ENCODE assay signal across 22 cellular contexts in the genomic region with DNA sequence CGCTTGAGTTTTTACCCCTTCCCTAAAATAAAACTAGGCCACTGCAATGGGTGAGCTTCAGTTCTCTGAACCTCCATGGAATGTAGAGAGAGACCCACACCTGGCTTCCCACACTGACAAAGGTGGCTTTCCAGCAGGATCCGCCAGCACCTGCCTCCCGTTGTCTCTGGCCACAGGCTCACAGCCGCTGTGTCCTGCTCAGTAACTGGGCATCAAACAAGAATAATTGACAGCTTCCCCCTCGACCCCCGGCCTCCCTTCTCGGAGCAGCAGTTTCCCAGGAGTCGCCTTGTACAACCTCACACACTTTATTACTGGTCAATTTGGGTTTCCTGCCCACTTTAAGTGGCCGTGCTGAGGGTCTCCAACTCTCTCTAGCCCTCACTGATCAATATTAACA.
DNase-seq lines count a peak whose midpoint lies in the region; ATAC-seq, FAIRE-seq and TF ChIP-seq lines count a peak whose summit lies in the region.
"Had no signal": no experiment of that assay in that cellular context is flagged by ENCODE, and none has a peak within 500 bp of the region (broad histone marks: within the 10 kb centered on the region; RNA-seq: fewer than 3 reads in every experiment).

No MANE protein-coding gene starts in this region.

- H3K79me1 ChIP-seq in H1 (ENCODE audit: low read depth, low read length): no peaks in the 10 kb centered on the region

- TF ChIP-seq CTCF in H1 (IDR thresholded peaks at IDR 0.05; ENCODE audit: control extremely low read depth in 1 of 3, insufficient read depth in 1 of 3, low read depth in 1 of 3, low read length in 3 of 3): no peak
- TF ChIP-seq CTCF in neural progenitor cell (IDR thresholded peaks at IDR 0.05): no peak
- no peak for TF ChIP-seq CTCF in lower leg skin (IDR thresholded peaks at IDR 0.05)

- H2BK12ac ChIP-seq in H1 (ENCODE audit: low read depth, low read length): no peak overlapping the region

- H3K56ac ChIP-seq in H1 (replicated peaks; ENCODE audit: insufficient read length, low read depth, low read length): no peak overlapping the region

- peaks cover 10% of the 10 kb centered on the region for H3K27me3 Mint-ChIP-seq in neural progenitor cell (ENCODE audit: insufficient read depth, low read depth)
- H3K27me3 Mint-ChIP-seq: CD4-positive, CD25-positive, alpha-beta regulatory T cell had no signal

- peak overlapping the region; percentile 47 for H3K27ac Mint-ChIP-seq in neural progenitor cell
- H3K27ac Mint-ChIP-seq: CD4-positive, CD25-positive, alpha-beta regulatory T cell; CD8-positive, alpha-beta memory T cell; H9 had no signal

- no peak overlapping the region for H4K8ac ChIP-seq in H1 (ENCODE audit: extremely low read depth, insufficient read depth, low read length)

- FAIRE-seq in H1 (lab: Jason Lieb, UNC): no peak
- FAIRE-seq: A204.1, GM12878, HTR-8/SVneo had no signal

- H3K9ac ChIP-seq in H1 (replicated peaks in 1 of 4; ENCODE audit: extremely low read depth in 1 of 4, low read depth in 3 of 4, low read length in 3 of 4) (no peak overlapping the region), neural progenitor cell (no peak overlapping the region)

- POLR2A ChIA-PET in H1 (lab: Charles Lee; ENCODE audit: partially characterized antibody): no interaction called here

- no peak overlapping the region for H4K5ac ChIP-seq in H1 (ENCODE audit: insufficient read length, low read depth, low read length)

- TF ChIP-seq POLR2A in H1 (IDR thresholded peaks at IDR 0.05; ENCODE audit: control extremely low read depth in 1 of 2, low read depth in 2 of 2, low read length in 2 of 2) (no peak), lower leg skin (IDR thresholded peaks at IDR 0.05) (no peak)

- no peaks in the 10 kb centered on the region for H3K36me3 ChIP-seq in H1 (ENCODE audit: control insufficient read depth in 2 of 4, insufficient read depth in 4 of 4, low read length in 3 of 4)
- H3K36me3 ChIP-seq in neural progenitor cell: no peaks in the 10 kb centered on the region
- H3K36me3 ChIP-seq: BE2C had no signal

- H4K20me1 ChIP-seq in H1 (replicated peaks in 1 of 2; ENCODE audit: control insufficient read depth in 1 of 2, insufficient read depth in 2 of 2, low read length in 2 of 2): no peaks in the 10 kb centered on the region
- H4K20me1 ChIP-seq in neural progenitor cell (ENCODE audit: low read depth): no peaks in the 10 kb centered on the region

- H3K9me3 Mint-ChIP-seq in neural progenitor cell: no peaks in the 10 kb centered on the region
- H3K9me3 Mint-ChIP-seq: H9 had no signal

- no peak for TF ChIP-seq EP300 in H1 (IDR thresholded peaks at IDR 0.05; ENCODE audit: borderline replicate concordance in 1 of 2, low read depth in 2 of 2, low read length in 2 of 2)

- H3K14ac ChIP-seq in H1 (ENCODE audit: insufficient read length): no peak overlapping the region

- no peak overlapping the region for H3K23ac ChIP-seq in H1 (ENCODE audit: insufficient read length)

- H2BK20ac ChIP-seq in H1 (ENCODE audit: low read length): peak overlapping the region; percentile 34; the same call in 1 of the 2 replicates

- no peak overlapping the region for H4K91ac ChIP-seq in H1 (replicated peaks; ENCODE audit: insufficient read length, low read length)

- no peak overlapping the region for H2BK15ac ChIP-seq in H1 (ENCODE audit: low read length)

- H2AK5ac ChIP-seq in H1 (ENCODE audit: low read depth, low read length): no peak overlapping the region

- no peaks in the 10 kb centered on the region; the same call in 1 of the 2 replicates for H3K23me2 ChIP-seq in H1 (ENCODE audit: low read depth, low read length)

- no peak overlapping the region for H3K27ac ChIP-seq in H1 (ENCODE audit: low read depth, low read length)
- H3K27ac ChIP-seq in neural progenitor cell: no peak overlapping the region

- H2AFZ ChIP-seq in H1 (ENCODE audit: low read length) (peak overlapping the region; percentile 31; the same call in 1 of the 2 replicates), neural progenitor cell (replicated peaks) (peak overlapping the region; percentile 77)

- intact Hi-C loops in lower leg skin (cut with DNase I; ENCODE audit: low total_unique reads): no loop called here

- no peaks in the 10 kb centered on the region for H3K9me3 ChIP-seq in H1 (ENCODE audit: insufficient read depth in 2 of 2, low read depth in 1 of 2, low read length in 1 of 2)
- H3K9me3 ChIP-seq in neural progenitor cell (ENCODE audit: low read depth): no peaks in the 10 kb centered on the region
- H3K9me3 ChIP-seq: BE2C had no signal

- no peak overlapping the region for H2BK120ac ChIP-seq in H1 (replicated peaks; ENCODE audit: low read depth, low read length)

- no peak for ATAC-seq in GM21447 (IDR thresholded peaks at IDR 0.05; ENCODE audit: unreplicated experiment)
- ATAC-seq: GM12878 had no signal

- WGBS in H1 (ENCODE audit: extremely low coverage in 1 of 2, insufficient coverage in 1 of 2, insufficient read length in 1 of 2, insufficient replicate concordance in 2 of 2, low coverage in 1 of 2, low lambda C conversion rate in 2 of 2, missing lambda C conversion rate in 1 of 2), 2 experiments: 93% methylated on average over 9 of the region's 9 CpGs; no CpG with 5 or more reads in 1 of the 2 experiments
- WGBS in lower leg skin, 2 donors: 65 to 79% methylated on average over 9 of the region's 9 CpGs

- H3K4me1 ChIP-seq in H1 (replicated peaks in 1 of 4; ENCODE audit: control insufficient read depth in 3 of 4, insufficient read depth in 4 of 4, low read length in 3 of 4) (peaks cover 0 to 8% (median 1%) of the 10 kb centered on the region in 4 experiments; a peak in 2 of 7 replicates), neural progenitor cell (peaks cover 14% of the 10 kb centered on the region)
- H3K4me1 ChIP-seq: BE2C had no signal

- H3F3A ChIP-seq in neural progenitor cell (ENCODE audit: low read depth): peaks cover 7% of the 10 kb centered on the region

- DNase-seq in H1 (ENCODE audit: low read depth in 1 of 2, low spot score in 2 of 2): no peak
- DNase-seq in left kidney (ENCODE audit: low read depth, low spot score): peak; percentile 10
- DNase-seq in neural progenitor cell (ENCODE audit: low spot score): no peak
- DNase-seq in lower leg skin (ENCODE audit: low spot score in 2 of 2): no peak
- no peak for DNase-seq in NCI-H524 (lab: John Stamatoyannopoulos, UW)
- DNase-seq: ACHN; BE2C; C1 segment of cervical spinal cord; CD4-positive, CD25-positive, alpha-beta regulatory T cell; CD8-positive, alpha-beta memory T cell; COR-L47; DMS 273 treated with DMSO at 0.1 percent for 48 hours; DMS53; DND-41; EL; GOT3; H9; IMR-90 had no signal

- H3K4me2 ChIP-seq in H1 (ENCODE audit: insufficient read depth in 1 of 2, low read depth in 2 of 2, low read length in 2 of 2) (no peak overlapping the region), neural progenitor cell (no peak overlapping the region)

- H3K4me3 ChIP-seq in H1 (ENCODE audit: extremely low read depth in 1 of 4, insufficient read depth in 2 of 4, low read depth in 3 of 4, low read length in 4 of 4): no peak overlapping the region
- H3K4me3 ChIP-seq in neural progenitor cell: no peak overlapping the region
- H3K4me3 ChIP-seq in lower leg skin (ENCODE audit: low read depth, poor library complexity, severe bottlenecking): no peak overlapping the region
- H3K4me3 ChIP-seq: GM12878 had no signal

- no peak overlapping the region for H3K4me3 Mint-ChIP-seq in neural progenitor cell
- H3K4me3 Mint-ChIP-seq: CD4-positive, CD25-positive, alpha-beta regulatory T cell; CD8-positive, alpha-beta memory T cell; H9 had no signal

- CTCF ChIA-PET in H1 (lab: Charles Lee; ENCODE audit: partially characterized antibody): no interaction called here

- H3K79me2 ChIP-seq in H1 (ENCODE audit: control insufficient read depth in 1 of 2, insufficient read depth in 2 of 2, low read length in 2 of 2) (no peaks in the 10 kb centered on the region), neural progenitor cell (ENCODE audit: low read depth) (no peaks in the 10 kb centered on the region)

- H2BK5ac ChIP-seq in H1 (ENCODE audit: low read depth, low read length): no peak overlapping the region

- H3K4ac ChIP-seq in H1 (replicated peaks; ENCODE audit: insufficient read length, low read depth, low read length): no peak overlapping the region

- H3K4me1 Mint-ChIP-seq in neural progenitor cell: peaks cover 43% of the 10 kb centered on the region
- H3K4me1 Mint-ChIP-seq: CD4-positive, CD25-positive, alpha-beta regulatory T cell; CD8-positive, alpha-beta memory T cell had no signal

- H3K18ac ChIP-seq in H1 (ENCODE audit: extremely low read depth, low read length): no peak overlapping the region

- H3K27me3 ChIP-seq in H1 (replicated peaks in 1 of 4; ENCODE audit: control insufficient read depth in 3 of 4, extremely low read depth in 1 of 4, insufficient read depth in 3 of 4, low read length in 3 of 4) (no peaks in the 10 kb centered on the region), neural progenitor cell (no peaks in the 10 kb centered on the region)
- H3K27me3 ChIP-seq: BE2C had no signal

- TF ChIP-seq RAD21 in H1 (IDR thresholded peaks at IDR 0.05 in 1 of 2, conservative IDR thresholded peaks at IDR 0.05 in 1 of 2; ENCODE audit: low read depth in 2 of 2, low read length in 2 of 2): no peak

- H3K36me3 Mint-ChIP-seq in neural progenitor cell: no peaks in the 10 kb centered on the region
- H3K36me3 Mint-ChIP-seq: CD4-positive, CD25-positive, alpha-beta regulatory T cell had no signal

TF ChIP-seq in H1, 55 proteins besides CTCF, POLR2A, EP300 and RAD21 (continues in another document):
- TF ChIP-seq ZNF274 (IDR thresholded peaks at IDR 0.05; ENCODE audit: borderline replicate concordance, extremely low read depth, low read length): no peak
- no peak for TF ChIP-seq BACH1 (IDR thresholded peaks at IDR 0.05; ENCODE audit: low read length)
- TF ChIP-seq CEBPB (IDR thresholded peaks at IDR 0.05; ENCODE audit: low read depth, low read length): no peak
- TF ChIP-seq PHF8 (conservative IDR thresholded peaks at IDR 0.05; ENCODE audit: low read depth, low read length): no peak
- TF ChIP-seq RBBP5 (IDR thresholded peaks at IDR 0.05; ENCODE audit: borderline replicate concordance, low read depth, low read length): no peak
- no peak for TF ChIP-seq KDM1A (IDR thresholded peaks at IDR 0.05; ENCODE audit: borderline replicate concordance, low read length)
- TF ChIP-seq SUZ12 (IDR thresholded peaks at IDR 0.05; ENCODE audit: low read length): no peak
- TF ChIP-seq, protein P1, sequence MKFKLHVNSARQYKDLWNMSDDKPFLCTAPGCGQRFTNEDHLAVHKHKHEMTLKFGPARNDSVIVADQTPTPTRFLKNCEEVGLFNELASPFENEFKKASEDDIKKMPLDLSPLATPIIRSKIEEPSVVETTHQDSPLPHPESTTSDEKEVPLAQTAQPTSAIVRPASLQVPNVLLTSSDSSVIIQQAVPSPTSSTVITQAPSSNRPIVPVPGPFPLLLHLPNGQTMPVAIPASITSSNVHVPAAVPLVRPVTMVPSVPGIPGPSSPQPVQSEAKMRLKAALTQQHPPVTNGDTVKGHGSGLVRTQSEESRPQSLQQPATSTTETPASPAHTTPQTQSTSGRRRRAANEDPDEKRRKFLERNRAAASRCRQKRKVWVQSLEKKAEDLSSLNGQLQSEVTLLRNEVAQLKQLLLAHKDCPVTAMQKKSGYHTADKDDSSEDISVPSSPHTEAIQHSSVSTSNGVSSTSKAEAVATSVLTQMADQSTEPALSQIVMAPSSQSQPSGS (IDR thresholded peaks at IDR 0.05; ENCODE audit: low read length): no peak
- no peak for TF ChIP-seq TCF12 (IDR thresholded peaks at IDR 0.05; ENCODE audit: low read depth, low read length)
